Comparison of ENCODE assay signal across 1 cellular context in the genomic region with DNA sequence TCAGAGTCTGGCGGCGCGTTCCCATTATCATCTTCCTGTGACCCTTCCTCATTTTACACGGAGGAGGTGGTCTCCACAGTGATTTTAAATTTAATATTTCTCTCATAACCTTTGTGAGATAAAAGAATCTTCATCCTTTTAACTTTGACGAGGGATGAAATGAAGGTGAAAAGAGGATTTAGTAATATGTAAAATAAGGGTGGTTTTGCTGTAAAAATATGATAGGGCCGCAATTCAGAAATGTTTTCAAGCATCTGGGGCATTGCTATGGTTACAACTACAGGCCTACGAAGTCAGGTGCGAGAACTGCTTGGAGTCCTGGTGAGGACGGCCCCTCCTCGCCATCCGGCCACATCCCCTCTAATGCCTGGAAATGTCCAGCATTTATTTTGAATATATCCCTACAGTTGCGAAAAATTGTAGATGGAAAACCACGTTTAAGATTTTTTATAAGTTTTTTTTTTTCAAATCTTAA.
TF ChIP-seq lines count a peak whose summit lies in the region.

No MANE protein-coding gene starts in this region.

TF ChIP-seq in A549, 52 proteins besides CTCF, POLR2A, EP300 and RAD21:
- TF ChIP-seq, protein P1, sequence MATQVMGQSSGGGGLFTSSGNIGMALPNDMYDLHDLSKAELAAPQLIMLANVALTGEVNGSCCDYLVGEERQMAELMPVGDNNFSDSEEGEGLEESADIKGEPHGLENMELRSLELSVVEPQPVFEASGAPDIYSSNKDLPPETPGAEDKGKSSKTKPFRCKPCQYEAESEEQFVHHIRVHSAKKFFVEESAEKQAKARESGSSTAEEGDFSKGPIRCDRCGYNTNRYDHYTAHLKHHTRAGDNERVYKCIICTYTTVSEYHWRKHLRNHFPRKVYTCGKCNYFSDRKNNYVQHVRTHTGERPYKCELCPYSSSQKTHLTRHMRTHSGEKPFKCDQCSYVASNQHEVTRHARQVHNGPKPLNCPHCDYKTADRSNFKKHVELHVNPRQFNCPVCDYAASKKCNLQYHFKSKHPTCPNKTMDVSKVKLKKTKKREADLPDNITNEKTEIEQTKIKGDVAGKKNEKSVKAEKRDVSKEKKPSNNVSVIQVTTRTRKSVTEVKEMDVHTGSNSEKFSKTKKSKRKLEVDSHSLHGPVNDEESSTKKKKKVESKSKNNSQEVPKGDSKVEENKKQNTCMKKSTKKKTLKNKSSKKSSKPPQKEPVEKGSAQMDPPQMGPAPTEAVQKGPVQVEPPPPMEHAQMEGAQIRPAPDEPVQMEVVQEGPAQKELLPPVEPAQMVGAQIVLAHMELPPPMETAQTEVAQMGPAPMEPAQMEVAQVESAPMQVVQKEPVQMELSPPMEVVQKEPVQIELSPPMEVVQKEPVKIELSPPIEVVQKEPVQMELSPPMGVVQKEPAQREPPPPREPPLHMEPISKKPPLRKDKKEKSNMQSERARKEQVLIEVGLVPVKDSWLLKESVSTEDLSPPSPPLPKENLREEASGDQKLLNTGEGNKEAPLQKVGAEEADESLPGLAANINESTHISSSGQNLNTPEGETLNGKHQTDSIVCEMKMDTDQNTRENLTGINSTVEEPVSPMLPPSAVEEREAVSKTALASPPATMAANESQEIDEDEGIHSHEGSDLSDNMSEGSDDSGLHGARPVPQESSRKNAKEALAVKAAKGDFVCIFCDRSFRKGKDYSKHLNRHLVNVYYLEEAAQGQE (IDR thresholded peaks at IDR 0.05) = no peak
- TF ChIP-seq JUN (IDR thresholded peaks at IDR 0.05) (0 out of 5 replicates have a peak, but pooled peaks of 1 of the 2 experiments have one; percentile 3), HOXA7 (CRISPR knock-in tag; IDR thresholded peaks at IDR 0.05) (no peak), PHF8 (IDR thresholded peaks at IDR 0.05; ENCODE audit: borderline replicate concordance, low read depth) (peak; percentile 23; the same call in 1 of the 2 replicates), CBX8 (IDR thresholded peaks at IDR 0.05) (no peak), MAFK (IDR thresholded peaks at IDR 0.05; ENCODE audit: partially characterized antibody) (no peak)
- TF ChIP-seq, protein P2, sequence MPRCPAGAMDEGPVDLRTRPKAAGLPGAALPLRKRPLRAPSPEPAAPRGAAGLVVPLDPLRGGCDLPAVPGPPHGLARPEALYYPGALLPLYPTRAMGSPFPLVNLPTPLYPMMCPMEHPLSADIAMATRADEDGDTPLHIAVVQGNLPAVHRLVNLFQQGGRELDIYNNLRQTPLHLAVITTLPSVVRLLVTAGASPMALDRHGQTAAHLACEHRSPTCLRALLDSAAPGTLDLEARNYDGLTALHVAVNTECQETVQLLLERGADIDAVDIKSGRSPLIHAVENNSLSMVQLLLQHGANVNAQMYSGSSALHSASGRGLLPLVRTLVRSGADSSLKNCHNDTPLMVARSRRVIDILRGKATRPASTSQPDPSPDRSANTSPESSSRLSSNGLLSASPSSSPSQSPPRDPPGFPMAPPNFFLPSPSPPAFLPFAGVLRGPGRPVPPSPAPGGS (IDR thresholded peaks at IDR 0.05) = no peak
- TF ChIP-seq, protein P3, sequence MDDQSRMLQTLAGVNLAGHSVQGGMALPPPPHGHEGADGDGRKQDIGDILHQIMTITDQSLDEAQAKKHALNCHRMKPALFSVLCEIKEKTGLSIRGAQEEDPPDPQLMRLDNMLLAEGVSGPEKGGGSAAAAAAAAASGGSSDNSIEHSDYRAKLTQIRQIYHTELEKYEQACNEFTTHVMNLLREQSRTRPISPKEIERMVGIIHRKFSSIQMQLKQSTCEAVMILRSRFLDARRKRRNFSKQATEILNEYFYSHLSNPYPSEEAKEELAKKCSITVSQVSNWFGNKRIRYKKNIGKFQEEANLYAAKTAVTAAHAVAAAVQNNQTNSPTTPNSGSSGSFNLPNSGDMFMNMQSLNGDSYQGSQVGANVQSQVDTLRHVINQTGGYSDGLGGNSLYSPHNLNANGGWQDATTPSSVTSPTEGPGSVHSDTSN (IDR thresholded peaks at IDR 0.05) = no peak
- TF ChIP-seq, protein P4, sequence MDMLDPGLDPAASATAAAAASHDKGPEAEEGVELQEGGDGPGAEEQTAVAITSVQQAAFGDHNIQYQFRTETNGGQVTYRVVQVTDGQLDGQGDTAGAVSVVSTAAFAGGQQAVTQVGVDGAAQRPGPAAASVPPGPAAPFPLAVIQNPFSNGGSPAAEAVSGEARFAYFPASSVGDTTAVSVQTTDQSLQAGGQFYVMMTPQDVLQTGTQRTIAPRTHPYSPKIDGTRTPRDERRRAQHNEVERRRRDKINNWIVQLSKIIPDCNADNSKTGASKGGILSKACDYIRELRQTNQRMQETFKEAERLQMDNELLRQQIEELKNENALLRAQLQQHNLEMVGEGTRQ (IDR thresholded peaks at IDR 0.05) = no peak
